ENCODE assay signal across 8 cellular contexts in genomic region chr9:9790216-9790872, GRCh38.
DNase-seq lines count a peak whose midpoint lies in the region; ATAC-seq, FAIRE-seq and TF ChIP-seq lines count a peak whose summit lies in the region.

No MANE protein-coding gene starts in this region.

- 16 to 29% (median 25%) methylated on average over 1 of the region's 1 CpG for WGBS in adrenal gland, 4 donors

- TF ChIP-seq CTCF in GM12873 (IDR thresholded peaks at IDR 0.05; ENCODE audit: insufficient read depth, low read depth, low read length, missing control alignments) = peak; percentile 68
- peak; percentile 58 to 78 (median 70) for TF ChIP-seq CTCF in adrenal gland (IDR thresholded peaks at IDR 0.05)
- peak; percentile 72 for TF ChIP-seq CTCF in kidney (IDR thresholded peaks at IDR 0.05; ENCODE audit: borderline replicate concordance, extremely low read depth, insufficient read depth)
- peak; percentile 65 for TF ChIP-seq CTCF in upper lobe of right lung (IDR thresholded peaks at IDR 0.05)

- no peak for TF ChIP-seq POLR2A in adrenal gland (IDR thresholded peaks at IDR 0.05)

- H3K4me1 ChIP-seq in adrenal gland (replicated peaks in 1 of 2) = no peaks in the 10 kb centered on the region
- H3K4me1 ChIP-seq in kidney (ENCODE audit: control insufficient read depth in 1 of 2, insufficient read depth in 1 of 2, low read depth in 1 of 2, low read length in 2 of 2) = no peaks in the 10 kb centered on the region
- H3K4me1 ChIP-seq in upper lobe of right lung = no peaks in the 10 kb centered on the region

- H3K4me3 ChIP-seq in adrenal gland (no peak overlapping the region), kidney (ENCODE audit: low read length in 2 of 2) (no peak overlapping the region), upper lobe of right lung (no peak overlapping the region)

- ATAC-seq in HG02642 (IDR thresholded peaks at IDR 0.05; ENCODE audit: poor library complexity, unreplicated experiment) (peak; percentile 79), upper lobe of right lung (peak; percentile 39)

- peak; percentile 56 for DNase-seq in NCI-H1694 treated with DMSO at 0.1 percent for 48 hours (lab: John Stamatoyannopoulos, UW)
- peak; percentile 17 to 55 (median 23) for DNase-seq in adrenal gland
- DNase-seq in kidney = no peak
- DNase-seq in upper lobe of right lung = no peak
- DNase-seq in UCSD-AML1 (lab: John Stamatoyannopoulos, UW; ENCODE audit: unreplicated experiment) = no peak

- H3K9me3 ChIP-seq in adrenal gland (replicated peaks in 1 of 3) = no peaks in the 10 kb centered on the region
- no peaks in the 10 kb centered on the region for H3K9me3 ChIP-seq in kidney (ENCODE audit: control insufficient read depth in 1 of 2, low read length in 2 of 2)
- H3K9me3 ChIP-seq in upper lobe of right lung = no peaks in the 10 kb centered on the region

- peak; percentile 89 for FAIRE-seq in A204.1 (lab: Jason Lieb, UNC)
- peak; percentile 83 for FAIRE-seq in kidney (lab: Jason Lieb, UNC)

- no peak overlapping the region for H3K9ac ChIP-seq in kidney (ENCODE audit: low read length in 2 of 2)

- intact Hi-C loops in adrenal gland (cut with DNase I) (loop anchor here in 1 of 2 donors (10.0 kb wide), 1 partner anchor 186 kb away; no protein-coding TSS in a partner anchor), kidney (cut with DNase I) (no loop called here), upper lobe of right lung (cut with DNase I) (no loop called here)

- H3K27me3 ChIP-seq in adrenal gland (no peaks in the 10 kb centered on the region), upper lobe of right lung (no peaks in the 10 kb centered on the region)

- no peak overlapping the region for H3K27ac ChIP-seq in adrenal gland
- no peak overlapping the region for H3K27ac ChIP-seq in kidney (ENCODE audit: low read depth in 2 of 2, low read length in 2 of 2)
- no peak overlapping the region for H3K27ac ChIP-seq in upper lobe of right lung

- H3K36me3 ChIP-seq in adrenal gland (replicated peaks in 1 of 2) (no peaks in the 10 kb centered on the region), kidney (ENCODE audit: control insufficient read depth in 1 of 2, insufficient read depth in 2 of 2, low read length in 2 of 2) (no peaks in the 10 kb centered on the region), upper lobe of right lung (no peaks in the 10 kb centered on the region)

Comparison
In these comparisons a context has a peak if more than half of its experiments do, and no peak if none do; other contexts are left out.
1. DNase-seq: peak in NCI-H1694 treated with DMSO at 0.1 percent for 48 hours (single experiment) and adrenal gland (7 of 7); none in kidney (single experiment), upper lobe of right lung (single experiment) and UCSD-AML1 (single experiment).
2. Peak in every context shown above with its lines, with median percentiles within 50 percentile points of each other: CTCF ChIP-seq.